Comparison of ENCODE assay signal across 26 cellular contexts in genomic region chr7:39324134-39324760, GRCh38.
"Had no signal": no experiment of that assay in that cellular context is flagged by ENCODE, and none has a peak within 500 bp of the region (broad histone marks: within the 10 kb centered on the region; RNA-seq: fewer than 3 reads in every experiment).

No MANE protein-coding gene starts in this region.

- H3K4me1 ChIP-seq: colonic mucosa, Peyer's patch, SJCRH30 had no signal

- ATAC-seq: activated CD4-positive, alpha-beta T cell treated with anti-CD3 and anti-CD28 coated beads for 36 hours; activated T-helper 17 cell treated with anti-CD3 and anti-CD28 coated beads, Interleukin-2, amount 50 U/mL, for 72 hours had no signal

- H3K4me3 ChIP-seq: colonic mucosa, Peyer's patch, SJCRH30 had no signal

- DNase-seq: activated CD4-positive, alpha-beta memory T cell treated with anti-CD3 and anti-CD28 coated beads, Interleukin-2, amount 10 ng/mL, durations not matched to agents 7 days and 5 days; activated CD4-positive, alpha-beta T cell treated with anti-CD3 and anti-CD28 coated beads for 36 hours; activated CD4-positive, alpha-beta T cell treated with anti-CD3 and anti-CD28 coated beads, Interleukin-2, amount 50 U/mL, for 1 hour; activated gamma-delta T cell treated with Interleukin-2 at 50 U/mL for 16 hours; activated naive CD4-positive, alpha-beta T cell treated with anti-CD3 and anti-CD28 coated beads, Interleukin-2, amount 10 ng/mL, durations not matched to agents 7 days and 5 days; activated naive CD8-positive, alpha-beta T cell treated with anti-CD3 and anti-CD28 coated beads for 36 hours; activated T-cell treated with anti-CD3 and anti-CD28 coated beads for 4 hours; activated T-cell treated with anti-CD3 and anti-CD28 coated beads, Interleukin-2, amount 50 U/mL, for 48 hours; caudate nucleus; colonic mucosa; Karpas-422; MM.1S; NCI-H1930; NCI-H2171; NCI-H2227 treated with DMSO at 0.1 percent for 48 hours; NCI-H526; NCI-H774; OCI-M1; Peyer's patch; Right ventricle myocardium superior; SJCRH30; SK-N-SH; T-helper 1 cell; WERI-Rb-1 had no signal

- H3K9me3 ChIP-seq: colonic mucosa, Peyer's patch, SJCRH30, SK-N-SH had no signal

- H3K27ac ChIP-seq: colonic mucosa, Peyer's patch, RWPE1, SJCRH30, WERI-Rb-1 had no signal

- H3K27me3 ChIP-seq: colonic mucosa, Peyer's patch, SJCRH30 had no signal

- H3K36me3 ChIP-seq: colonic mucosa, Peyer's patch, SJCRH30, WERI-Rb-1 had no signal

- H3K9ac ChIP-seq: SK-N-SH had no signal

- H3K4me2 ChIP-seq: SK-N-SH had no signal
